ENCODE assay signal across 7 cellular contexts in genomic region chr5:113513384-113514262, GRCh38. TPM values are rescaled to one million over a fixed set of nuclear protein-coding genes. Genes with fewer than 3 reads are reported as not detected.
A peak's percentile ranks its signal among the peaks of the same experiment; 100 is the strongest.
DNase-seq lines count a peak whose midpoint lies in the region; ATAC-seq, FAIRE-seq and TF ChIP-seq lines count a peak whose summit lies in the region.

Gene YTHDC2 (plus strand): TSS chr5:113513694. CDS start chr5:113513896, 202 bp downstream.

- peak; percentile 97 for FAIRE-seq in GM18507 (lab: Jason Lieb, UNC)

- DNase-seq in GM18507 (ENCODE audit: extremely low spot score, insufficient read length, low read depth) = peak; percentile 62
- DNase-seq in NCI-H2029 (lab: John Stamatoyannopoulos, UW) = peak; percentile 79
- DNase-seq in T1000 (lab: John Stamatoyannopoulos, UW) = peak; percentile 70
- DNase-seq in astrocyte of the spinal cord (ENCODE audit: low read depth, low spot score) = peak; percentile 89
- DNase-seq in hypothalamus (lab: John Stamatoyannopoulos, UW) = peak; percentile 28 to 91 (median 76)
- DNase-seq in sciatic nerve (ENCODE audit: low spot score) = peak; percentile 90

- H3K4me3 ChIP-seq in astrocyte of the spinal cord (ENCODE audit: low read depth, low read length) = peak within 1 kb of the TSS; percentile 70

- in situ Hi-C loops in astrocyte of the spinal cord (cut with HindIII; ENCODE audit: low sequenced_read_pairs) = no loop called here

- TF ChIP-seq CTCF in astrocyte of the spinal cord (IDR thresholded peaks at IDR 0.05; ENCODE audit: low read depth, low read length) = peak; percentile 27

- intact Hi-C loops in sciatic nerve (cut with DNase I) = no loop called here

- peak; percentile 98 for ATAC-seq in HG02970 (IDR thresholded peaks at IDR 0.05; ENCODE audit: low FRiP score, unreplicated experiment)
- ATAC-seq in sciatic nerve = peak; percentile 98

RNA-seq across cellular contexts. Expression of gene YTHDC2, which starts in this region (rescaled TPM):
- 32.5 TPM for total RNA-seq in sciatic nerve

Comparison
In these comparisons a context has a peak if more than half of its experiments do, and no peak if none do; other contexts are left out.
1. Peak in every context shown above with its lines: DNase-seq, ATAC-seq and H3K4me3 ChIP-seq.